ENCODE assay signal across 20 cellular contexts in genomic region chr2:75622929-75623328, GRCh38. TPM values are rescaled to one million over a fixed set of nuclear protein-coding genes. Genes with fewer than 3 reads are reported as not detected.
DNase-seq lines count a peak whose midpoint lies in the region; ATAC-seq, FAIRE-seq and TF ChIP-seq lines count a peak whose summit lies in the region.
"Had no signal": no experiment of that assay in that cellular context is flagged by ENCODE, and none has a peak within 500 bp of the region (broad histone marks: within the 10 kb centered on the region; RNA-seq: fewer than 3 reads in every experiment).

No MANE protein-coding gene starts in this region.

- H3K4me3 Mint-ChIP-seq in GM23338, result no peak overlapping the region
- H3K4me3 Mint-ChIP-seq in stimulated activated effector memory CD8-positive, alpha-beta T cell treated with anti-CD3 and anti-CD28 coated beads, Interleukin-12 subunit alpha, Interleukin-12 subunit beta, amount 100 ng/mL, for 72 hours, result no peak overlapping the region
- H3K4me3 Mint-ChIP-seq: CD14-positive monocyte; CD4-positive, alpha-beta T cell; CD8-positive, alpha-beta memory T cell had no signal

- 49% methylated on average over 3 of the region's 3 CpGs for WGBS in A549 (ENCODE audit: missing lambda C conversion rate)
- 13% methylated on average over 3 of the region's 3 CpGs for WGBS in GM12878 (ENCODE audit: insufficient coverage, insufficient replicate concordance, low lambda C conversion rate, missing lambda C conversion rate)
- WGBS in prostate gland, result 85% methylated on average over 3 of the region's 3 CpGs

- TF ChIP-seq POLR2A in A549 (IDR thresholded peaks at IDR 0.05; ENCODE audit: low read length) (no peak), GM12878 (IDR thresholded peaks at IDR 0.05; ENCODE audit: low read depth, low read length) (no peak), prostate gland (IDR thresholded peaks at IDR 0.05) (no peak)

- no peak overlapping the region for H2AFZ ChIP-seq in GM23338
- no peak overlapping the region for H2AFZ ChIP-seq in GM12878 (ENCODE audit: control insufficient read depth, low read depth, low read length)

- H3K79me2 ChIP-seq in GM23338 (replicated peaks; ENCODE audit: insufficient read depth) (no peaks in the 10 kb centered on the region), GM12878 (ENCODE audit: control insufficient read depth, insufficient read depth, low read length) (no peaks in the 10 kb centered on the region)

- BruUV-seq in GM12878 (replicated peaks; lab: Mats Ljungman, UMichigan), result no TSS peak

- TF ChIP-seq CTCF in A549 (IDR thresholded peaks at IDR 0.05) (no peak), GM23338 (conservative IDR thresholded peaks at IDR 0.05; ENCODE audit: low read depth in 2 of 2) (no peak), GM12878 (IDR thresholded peaks at IDR 0.05 in 2 of 3, conservative IDR thresholded peaks at IDR 0.05 in 1 of 3; ENCODE audit: control insufficient read depth in 2 of 3, extremely low read depth in 1 of 3, insufficient read depth in 1 of 3, low read depth in 3 of 3, low read length in 3 of 3) (no peak), prostate gland (IDR thresholded peaks at IDR 0.05) (no peak)

- in situ Hi-C loops in GM12878 (cut with MboI), result no loop called here

- H3K4me2 ChIP-seq in A549, result no peak overlapping the region
- no peak overlapping the region for H3K4me2 ChIP-seq in GM23338
- no peak overlapping the region for H3K4me2 ChIP-seq in GM12878 (ENCODE audit: control insufficient read depth, insufficient read depth)
- H3K4me2 ChIP-seq: BLaER1 treated with 17β-estradiol and CSF1 and Interleukin-3, amounts not matched to agents 10 nM and 100 nM had no signal

- H3K27me3 Mint-ChIP-seq in GM23338 (ENCODE audit: insufficient read depth, low read depth, poor library complexity), result peaks cover 2% of the 10 kb centered on the region

- no peak for TF ChIP-seq RAD21 in A549 (conservative IDR thresholded peaks at IDR 0.05 in 1 of 2, IDR thresholded peaks at IDR 0.05 in 1 of 2)
- TF ChIP-seq RAD21 in GM12878 (IDR thresholded peaks at IDR 0.05; ENCODE audit: insufficient read depth, low read depth, low read length), result no peak

- no peak overlapping the region for H3K4me3 ChIP-seq in A549
- no peak overlapping the region for H3K4me3 ChIP-seq in GM23338
- H3K4me3 ChIP-seq in GM12878, result no peak overlapping the region
- no peak overlapping the region for H3K4me3 ChIP-seq in prostate gland
- H3K4me3 ChIP-seq: BLaER1 treated with 17β-estradiol and CSF1 and Interleukin-3, amounts not matched to agents 10 nM and 100 nM had no signal

- RAD21 ChIA-PET in GM12878 (lab: Charles Lee; ENCODE audit: unreplicated experiment), result no interaction called here

- POLR2A ChIA-PET in A549 (lab: Yijun Ruan, JAX), result no interaction called here
- POLR2A ChIA-PET in GM12878 (lab: Charles Lee), result no interaction called here

- peak in 1 of 2 experiments; percentile 36; a peak in 1 of 6 replicates for ATAC-seq in A549
- ATAC-seq in GM23338, result no peak
- no peak for ATAC-seq in GM12878
- peak; percentile 11 for ATAC-seq in stimulated activated effector memory CD8-positive, alpha-beta T cell treated with anti-CD3 and anti-CD28 coated beads, Interleukin-12 subunit alpha, Interleukin-12 subunit beta, amount 100 ng/mL, for 72 hours

- intact Hi-C loops in GM12878 (cut with micrococcal nuclease; ENCODE audit: unreplicated experiment) (loop anchor here (10.0 kb wide), 1 partner anchor 928 kb away; no protein-coding TSS in a partner anchor), prostate gland (cut with DNase I) (no loop called here)

- no peaks in the 10 kb centered on the region; the same call in 1 of the 2 replicates for H4K20me1 ChIP-seq in GM23338 (replicated peaks; ENCODE audit: insufficient read depth)
- H4K20me1 ChIP-seq in GM12878 (ENCODE audit: control insufficient read depth, insufficient read depth), result no peaks in the 10 kb centered on the region
- H4K20me1 ChIP-seq: BLaER1 treated with 17β-estradiol and CSF1 and Interleukin-3, amounts not matched to agents 10 nM and 100 nM had no signal

- H3K36me3 Mint-ChIP-seq in GM23338 (ENCODE audit: low read depth), result no peaks in the 10 kb centered on the region
- H3K36me3 Mint-ChIP-seq in stimulated activated effector memory CD8-positive, alpha-beta T cell treated with anti-CD3 and anti-CD28 coated beads, Interleukin-12 subunit alpha, Interleukin-12 subunit beta, amount 100 ng/mL, for 72 hours, result no peaks in the 10 kb centered on the region
- H3K36me3 Mint-ChIP-seq: CD14-positive monocyte; CD8-positive, alpha-beta memory T cell had no signal

- H3F3A ChIP-seq in GM23338 (replicated peaks; ENCODE audit: low read depth), result no peaks in the 10 kb centered on the region

- H3K4me1 ChIP-seq in A549 (no peaks in the 10 kb centered on the region), GM23338 (ENCODE audit: insufficient read depth) (no peaks in the 10 kb centered on the region), GM12878 (ENCODE audit: control insufficient read depth, insufficient read depth, low read length) (no peaks in the 10 kb centered on the region), prostate gland (replicated peaks) (no peaks in the 10 kb centered on the region)
- H3K4me1 ChIP-seq: BE2C had no signal

- H3K27me3 ChIP-seq in GM23338 (ENCODE audit: insufficient read depth) (no peaks in the 10 kb centered on the region), GM12878 (replicated peaks in 1 of 2; ENCODE audit: control insufficient read depth in 2 of 2, insufficient read depth in 2 of 2, low read length in 1 of 2) (peaks cover 0 to 2% of the 10 kb centered on the region in 2 experiments; a peak in 2 of 4 replicates), prostate gland (replicated peaks; ENCODE audit: insufficient read depth) (no peaks in the 10 kb centered on the region)
- H3K27me3 ChIP-seq: BE2C; BLaER1 treated with 17β-estradiol and CSF1 and Interleukin-3, amounts not matched to agents 10 nM and 100 nM had no signal

- SMC1A ChIA-PET in GM12878 (lab: Charles Lee; ENCODE audit: uncharacterized antibody, unreplicated experiment), result no interaction called here

- no peaks in the 10 kb centered on the region for H3K9me3 Mint-ChIP-seq in GM23338
- H3K9me3 Mint-ChIP-seq in stimulated activated effector memory CD8-positive, alpha-beta T cell treated with anti-CD3 and anti-CD28 coated beads, Interleukin-12 subunit alpha, Interleukin-12 subunit beta, amount 100 ng/mL, for 72 hours, result no peaks in the 10 kb centered on the region
- H3K9me3 Mint-ChIP-seq: CD4-positive, alpha-beta T cell; CD8-positive, alpha-beta memory T cell had no signal

- FAIRE-seq in A549 (lab: Jason Lieb, UNC), result no peak
- no peak for FAIRE-seq in GM12878 (lab: Jason Lieb, UNC)
- FAIRE-seq: D721Med, GM12892, H1 had no signal

- H3K27ac Mint-ChIP-seq in GM23338, result no peak overlapping the region
- no peak overlapping the region for H3K27ac Mint-ChIP-seq in stimulated activated effector memory CD8-positive, alpha-beta T cell treated with anti-CD3 and anti-CD28 coated beads, Interleukin-12 subunit alpha, Interleukin-12 subunit beta, amount 100 ng/mL, for 72 hours
- H3K27ac Mint-ChIP-seq: CD14-positive monocyte; CD4-positive, alpha-beta T cell had no signal

- no peaks in the 10 kb centered on the region for H3K4me1 Mint-ChIP-seq in GM23338
- no peaks in the 10 kb centered on the region for H3K4me1 Mint-ChIP-seq in stimulated activated effector memory CD8-positive, alpha-beta T cell treated with anti-CD3 and anti-CD28 coated beads, Interleukin-12 subunit alpha, Interleukin-12 subunit beta, amount 100 ng/mL, for 72 hours
- H3K4me1 Mint-ChIP-seq: CD14-positive monocyte; CD8-positive, alpha-beta memory T cell had no signal

- H3K27ac ChIP-seq in A549 (no peak overlapping the region), GM23338 (ENCODE audit: low read depth) (no peak overlapping the region), GM12878 (ENCODE audit: control insufficient read depth, insufficient read depth) (no peak overlapping the region), prostate gland (no peak overlapping the region)
- H3K27ac ChIP-seq: BLaER1 treated with 17β-estradiol and CSF1 and Interleukin-3, amounts not matched to agents 10 nM and 100 nM had no signal

- no peak for TF ChIP-seq EP300 in A549 (IDR thresholded peaks at IDR 0.05)
- no peak for TF ChIP-seq EP300 in GM12878 (IDR thresholded peaks at IDR 0.05; ENCODE audit: borderline replicate concordance in 1 of 2, control insufficient read depth in 1 of 2, low read depth in 2 of 2, low read length in 2 of 2)

- CTCF ChIA-PET in A549 (lab: Yijun Ruan, JAX) (interaction anchor here (0.6 to 2.6 kb wide), 4 partner anchors 14 to 704 kb away, joined by 3 to 11 read pairs (median 6); no protein-coding TSS in a partner anchor), GM12878 (lab: Yijun Ruan, JAX) (interaction anchor here (1.2 to 1.5 kb wide), 2 partner anchors 18 to 704 kb away, joined by 4 read pairs; no protein-coding TSS in a partner anchor)

- no peaks in the 10 kb centered on the region for H3K9me3 ChIP-seq in A549
- H3K9me3 ChIP-seq in GM12878 (replicated peaks; ENCODE audit: control insufficient read depth, insufficient read depth, low read length), result no peaks in the 10 kb centered on the region
- H3K9me3 ChIP-seq in prostate gland, result no peaks in the 10 kb centered on the region
- H3K9me3 ChIP-seq: BE2C; BLaER1 treated with 17β-estradiol and CSF1 and Interleukin-3, amounts not matched to agents 10 nM and 100 nM had no signal

- H3K9ac ChIP-seq in GM12878 (ENCODE audit: control insufficient read depth, insufficient read depth, low read length), result no peak overlapping the region
- H3K9ac ChIP-seq: BLaER1 treated with 17β-estradiol and CSF1 and Interleukin-3, amounts not matched to agents 10 nM and 100 nM had no signal

- H3K36me3 ChIP-seq in GM23338 (ENCODE audit: insufficient read depth) (no peaks in the 10 kb centered on the region), GM12878 (ENCODE audit: control insufficient read depth in 2 of 2, insufficient read depth in 2 of 2, low read length in 1 of 2) (no peaks in the 10 kb centered on the region), prostate gland (no peaks in the 10 kb centered on the region)
- H3K36me3 ChIP-seq: BE2C; BLaER1 treated with 17β-estradiol and CSF1 and Interleukin-3, amounts not matched to agents 10 nM and 100 nM had no signal

- H3K9me2 ChIP-seq in GM23338 (ENCODE audit: insufficient read depth), result peaks cover 7% of the 10 kb centered on the region; the same call in 1 of the 2 replicates

- DNase-seq in A549 (ENCODE audit: low read depth in 1 of 2, low spot score in 1 of 2) (no peak), GM23338 (ENCODE audit: low spot score) (no peak), GM12878 (ENCODE audit: low read depth, low spot score) (no peak), prostate gland (ENCODE audit: low spot score) (no peak), DMS53 (lab: John Stamatoyannopoulos, UW) (no peak)
- DNase-seq in stimulated activated effector memory CD8-positive, alpha-beta T cell treated with anti-CD3 and anti-CD28 coated beads, Interleukin-12 subunit alpha, Interleukin-12 subunit beta, amount 100 ng/mL, for 72 hours (ENCODE audit: low spot score in 2 of 2), result no peak
- no peak for DNase-seq in activated CD8-positive, alpha-beta memory T cell treated with anti-CD3 and anti-CD28 coated beads, Interleukin-2, amount 50 U/mL, for 48 hours
- DNase-seq: BE2C; CD4-positive, alpha-beta T cell; CD8-positive, alpha-beta memory T cell; DMS 273 treated with DMSO at 0.1 percent for 48 hours; DMS79 treated with DMSO at 0.1 percent for 48 hours; GF-D8; H7; HCEC 1CT had no signal

RNA-seq across cellular contexts. Expression of gene MRPL19, which starts 23.7 kb away (rescaled TPM):
- polyA plus RNA-seq in A549 (2011; rRNA removed), result 88.6 and 147 TPM in 2 replicates
- 42.4 and 46.5 TPM in 2 replicates for polyA plus RNA-seq in A549 (2012; cell fraction: cytosol; rRNA removed)
- polyA plus RNA-seq in A549 (2012; cell fraction: nucleus; rRNA removed), result 20.8 and 21.5 TPM in 2 replicates
- 70.5 to 75.9 TPM (median 75.7 TPM) in 3 replicates for polyA plus RNA-seq in A549 (2017; fragmentation: RNase III; extraction: RNeasy Plus Mini Kit Qiagen cat#74134 plus additional on column Dnase treatment)
- polyA minus RNA-seq in A549 (2011; rRNA and poly(A)+ RNA removed), result 18.5 and 23.0 TPM in 2 replicates
- 65.5 and 85.5 TPM in 2 replicates for total RNA-seq in GM23338 (2014; rRNA removed; shearing (Covaris generic))
- polyA plus RNA-seq in GM23338 (2016; fragmentation: Nextera tagmentation; extraction: Ambion mirVana), result 131 and 149 TPM in 2 replicates
- 56.5 and 60.0 TPM in 2 replicates for total RNA-seq in GM12878 (2013; cell fraction: nucleolus; rRNA removed)
- 54.1 and 60.4 TPM in 2 replicates for total RNA-seq in GM12878 (2014; rRNA removed)
- 42.1 and 46.8 TPM in 2 replicates for total RNA-seq in GM12878 (2014; rRNA removed; fragmentation: Illumina TruSeq; extraction: Trizol)
- total RNA-seq in GM12878 (2021), result 62.1 and 63.0 TPM in 2 replicates
- 14.5 TPM for polyA plus RNA-seq in GM12878 (2011; ENCODE audit: low read depth)
- 63.1 and 105 TPM in 2 replicates for polyA plus RNA-seq in GM12878 (2011; rRNA removed)
- 17.8 and 19.2 TPM in 2 replicates for polyA plus RNA-seq in GM12878 (2011; cell fraction: cytosol; rRNA removed)
- 18.9 and 21.4 TPM in 2 replicates for polyA plus RNA-seq in GM12878 (2011; cell fraction: nucleus; rRNA removed)
- 18.3 and 24.9 TPM in 2 replicates for polyA plus RNA-seq in GM12878 (2012)
- polyA plus RNA-seq in GM12878 (2014; fragmentation: Illumina TruSeq; extraction: Trizol), result 43.7 and 55.7 TPM in 2 replicates
- 10 to 100 TPM; 13.1 to 17.9 TPM for polyA plus RNA-seq in GM12878 (2014; fragmentation: Nextera tagmentation; extraction: Ambion mirVana)
- polyA plus RNA-seq in GM12878 (2014; rRNA removed), result 52.7 and 63.0 TPM in 2 replicates
- 10 to 100 TPM; 89.7 to 99.0 TPM for polyA plus RNA-seq in GM12878 (2016; fragmentation: Nextera tagmentation; extraction: Ambion mirVana)
- 21.8 and 27.0 TPM in 2 replicates for polyA minus RNA-seq in GM12878 (2011; rRNA and poly(A)+ RNA removed)
- 9.9 and 12.6 TPM in 2 replicates for polyA minus RNA-seq in GM12878 (2011; cell fraction: cytosol; rRNA and poly(A)+ RNA removed)
- polyA minus RNA-seq in GM12878 (2011; cell fraction: nucleus; rRNA and poly(A)+ RNA removed), result 56.1 and 87.4 TPM in 2 replicates
- total RNA-seq in prostate gland, result 10 to 100 TPM; 34.1 to 47.5 TPM

Comparison
In these comparisons a context has a peak if more than half of its experiments do, and no peak if none do; other contexts are left out.
1. Of the 24 proteins assayed by ChIP-seq in both GM12878 and A549: peak only in GM12878: none; only in A549: none; in both: REST; in neither: 23.